Comparison of ENCODE assay signal across 8 cellular contexts in genomic region chr19:6087074-6087506, GRCh38. TPM values are rescaled to one million over a fixed set of nuclear protein-coding genes. Genes with fewer than 3 reads are reported as not detected.
DNase-seq lines count a peak whose midpoint lies in the region; ATAC-seq and TF ChIP-seq lines count a peak whose summit lies in the region.

No MANE protein-coding gene starts in this region.

- H4K20me1 ChIP-seq in OCI-LY1 (ENCODE audit: insufficient read depth, low read length) = no peaks in the 10 kb centered on the region

- TF ChIP-seq CTCF in GM06990 (IDR thresholded peaks at IDR 0.05; ENCODE audit: insufficient read depth, low read length, poor library complexity, severe bottlenecking) (no peak), OCI-LY1 (IDR thresholded peaks at IDR 0.05; ENCODE audit: low read length) (no peak), epithelial cell of proximal tubule (conservative IDR thresholded peaks at IDR 0.05; ENCODE audit: low read depth, low read length) (no peak), foreskin fibroblast (IDR thresholded peaks at IDR 0.05; ENCODE audit: low read depth, low read length) (no peak)

- no peaks in the 10 kb centered on the region for H3K9me2 ChIP-seq in OCI-LY1 (ENCODE audit: low read depth, low read length)

- H3K4me1 ChIP-seq in OCI-LY1 (ENCODE audit: insufficient read depth, low read length, severe bottlenecking) = peaks cover 14% of the 10 kb centered on the region

- no peaks in the 10 kb centered on the region for H3F3A ChIP-seq in OCI-LY1 (ENCODE audit: insufficient read depth, low read length)

- H3K9ac ChIP-seq in OCI-LY1 (ENCODE audit: low read length) = no peak overlapping the region

- peak; percentile 47 for ATAC-seq in GM21786 (IDR thresholded peaks at IDR 0.05; ENCODE audit: unreplicated experiment)
- peak; percentile 14 for ATAC-seq in sciatic nerve
- no peak for ATAC-seq in HG03342 (IDR thresholded peaks at IDR 0.05; ENCODE audit: unreplicated experiment)

- no peaks in the 10 kb centered on the region for H3K36me3 ChIP-seq in GM06990 (ENCODE audit: control insufficient read depth, insufficient read depth, low read length)
- no peaks in the 10 kb centered on the region for H3K36me3 ChIP-seq in OCI-LY1 (ENCODE audit: insufficient read depth, low read length)

- no peak overlapping the region for H3K27ac ChIP-seq in OCI-LY1 (ENCODE audit: low read depth, low read length, poor library complexity, severe bottlenecking)

- DNase-seq in GM06990 (ENCODE audit: extremely low read depth, insufficient read length) (peak; percentile 67), epithelial cell of proximal tubule (ENCODE audit: low read depth) (no peak), sciatic nerve (ENCODE audit: low spot score) (no peak), foreskin fibroblast (no peak)
- no peak for DNase-seq in effector CD8-positive, alpha-beta T cell (lab: John Stamatoyannopoulos, UW)

- intact Hi-C loops in sciatic nerve (cut with DNase I) = no loop called here

- no peaks in the 10 kb centered on the region for H3K79me2 ChIP-seq in OCI-LY1 (ENCODE audit: insufficient read depth, low read length)

- no peak overlapping the region; the same call in 1 of the 2 replicates for H3K4me3 ChIP-seq in GM06990 (replicated peaks; ENCODE audit: low read depth, low read length)
- no peak overlapping the region for H3K4me3 ChIP-seq in OCI-LY1 (ENCODE audit: low read depth, low read length, poor library complexity, severe bottlenecking)
- H3K4me3 ChIP-seq in epithelial cell of proximal tubule (ENCODE audit: low read depth, low read length) = peak overlapping the region; percentile 2
- H3K4me3 ChIP-seq in foreskin fibroblast (ENCODE audit: low read depth in 1 of 2, low read length in 2 of 2) = no peak overlapping the region

- H2AFZ ChIP-seq in OCI-LY1 (ENCODE audit: low read length) = no peak overlapping the region

- H3K4me2 ChIP-seq in OCI-LY1 (ENCODE audit: low read length) = peak overlapping the region; percentile 17; the same call in 1 of the 2 replicates

- no peaks in the 10 kb centered on the region for H3K27me3 ChIP-seq in GM06990 (replicated peaks; ENCODE audit: control insufficient read depth, insufficient read depth, low read length)
- peaks cover 4% of the 10 kb centered on the region; the same call in 1 of the 2 replicates for H3K27me3 ChIP-seq in OCI-LY1 (ENCODE audit: insufficient read depth, low read length)

- no peaks in the 10 kb centered on the region for H3K9me3 ChIP-seq in OCI-LY1 (ENCODE audit: low read length)

RNA-seq across cellular contexts. Expression of gene RFX2, which starts 23.2 kb away (rescaled TPM):
- total RNA-seq in epithelial cell of proximal tubule (2.6 and 4.2 TPM in 2 replicates), sciatic nerve (12.7 TPM)

RNA-seq across cellular contexts. Expression of gene ACSBG2, which starts 48.4 kb away (rescaled TPM):
- total RNA-seq in epithelial cell of proximal tubule = not detected in 2 replicates
- not detected for total RNA-seq in sciatic nerve
